In the genomic region with DNA sequence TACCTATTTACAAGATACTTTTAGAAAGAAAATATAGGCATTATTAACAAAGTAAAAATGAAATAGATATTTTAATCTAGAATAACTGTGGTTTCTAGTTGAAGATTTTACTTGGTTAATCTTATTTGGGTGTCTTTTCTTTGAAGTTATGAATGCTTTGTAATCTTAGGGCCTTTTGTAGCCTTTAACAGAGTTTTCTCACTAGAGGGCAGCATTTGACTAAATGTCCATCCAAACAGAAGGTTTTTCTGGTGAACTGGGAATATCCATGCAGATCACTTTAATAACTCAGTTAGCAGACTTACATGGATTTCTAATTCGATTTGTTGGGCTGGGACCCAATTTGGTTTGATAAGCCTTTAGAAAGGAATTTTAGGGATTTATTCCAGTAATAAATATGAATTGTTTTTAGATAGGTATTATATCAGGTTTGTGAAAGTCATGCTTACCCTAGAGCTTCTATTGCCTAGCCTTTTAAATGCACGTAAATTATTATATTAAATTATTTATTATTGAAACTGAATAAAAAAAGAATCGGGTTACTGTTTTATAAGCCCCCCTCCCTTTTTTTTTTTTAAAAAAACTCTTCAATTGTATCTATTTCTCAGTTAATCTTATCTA, we compare ENCODE assay signal across 9 cellular contexts.
DNase-seq lines count a peak whose midpoint lies in the region; ATAC-seq and TF ChIP-seq lines count a peak whose summit lies in the region.
"Had no signal": no experiment of that assay in that cellular context is flagged by ENCODE, and none has a peak within 500 bp of the region (broad histone marks: within the 10 kb centered on the region; RNA-seq: fewer than 3 reads in every experiment).

No MANE protein-coding gene starts in this region.

- peak; percentile 10 to 48 for DNase-seq in NOMO-1 (lab: John Stamatoyannopoulos, UW; ENCODE audit: unreplicated experiment in 2 of 2)
- no peak for DNase-seq in NOMO-1 treated with dmso at 0.1 percent for 144 hours (lab: John Stamatoyannopoulos, UW; ENCODE audit: unreplicated experiment)
- peak; percentile 74 for DNase-seq in NCI-H1092 treated with DMSO at 0.1 percent for 48 hours (lab: John Stamatoyannopoulos, UW)
- DNase-seq in SK-N-MC (ENCODE audit: low read depth, low spot score), result peak; percentile 82
- peak; percentile 49 for DNase-seq in fibroblast of villous mesenchyme (ENCODE audit: low read depth)
- DNase-seq in stomach, result no peak
- DNase-seq in stimulated activated CD4-positive, alpha-beta T cell treated with anti-CD3 and anti-CD28 coated beads, Interleukin-12 subunit alpha, Interleukin-12 subunit beta, amount 100 ng/mL, for 4 hours, result no peak

- H3K4me3 ChIP-seq in SK-N-MC (no peak overlapping the region), fibroblast of villous mesenchyme (ENCODE audit: low read depth, low read length) (no peak overlapping the region), stomach (no peak overlapping the region)
- H3K4me3 ChIP-seq: BLaER1 treated with 17β-estradiol and CSF1 and Interleukin-3, amounts not matched to agents 10 nM and 100 nM had no signal

- H3K27me3 ChIP-seq in stomach, result peaks cover 0 to 5% (median 0%) of the 10 kb centered on the region in 3 donors
- H3K27me3 ChIP-seq: BLaER1 treated with 17β-estradiol and CSF1 and Interleukin-3, amounts not matched to agents 10 nM and 100 nM had no signal

- 20 to 23% (median 22%) methylated on average over 3 of the region's 3 CpGs for WGBS in stomach, 5 donors

- TF ChIP-seq POLR2A in stomach (IDR thresholded peaks at IDR 0.05), result no peak

- no peaks in the 10 kb centered on the region for H3K4me1 ChIP-seq in stomach
- H3K4me1 ChIP-seq: BLaER1 treated with 17β-estradiol and CSF1 and Interleukin-3, amounts not matched to agents 10 nM and 100 nM had no signal

- H3K9ac ChIP-seq in SK-N-MC (ENCODE audit: insufficient read length), result peak overlapping the region; percentile 30
- H3K9ac ChIP-seq: BLaER1 treated with 17β-estradiol and CSF1 and Interleukin-3, amounts not matched to agents 10 nM and 100 nM had no signal

- no peaks in the 10 kb centered on the region for H3K9me3 ChIP-seq in SK-N-MC (ENCODE audit: low read depth, low read length)
- H3K9me3 ChIP-seq in stomach, result no peaks in the 10 kb centered on the region

- no peak for ATAC-seq in GM21786 (IDR thresholded peaks at IDR 0.05; ENCODE audit: unreplicated experiment)

- H3K36me3 ChIP-seq in SK-N-MC (ENCODE audit: insufficient read depth, low read length), result no peaks in the 10 kb centered on the region
- H3K36me3 ChIP-seq in stomach, result no peaks in the 10 kb centered on the region
- H3K36me3 ChIP-seq: BLaER1 treated with 17β-estradiol and CSF1 and Interleukin-3, amounts not matched to agents 10 nM and 100 nM had no signal

- TF ChIP-seq CTCF in fibroblast of villous mesenchyme (IDR thresholded peaks at IDR 0.05; ENCODE audit: insufficient read depth, low read depth, low read length) (peak; percentile 69), stomach (IDR thresholded peaks at IDR 0.05) (peak in 5 of 7 experiments; percentile 18 to 35 (median 28))

- H3K27ac ChIP-seq in SK-N-MC, result peak overlapping the region; percentile 12; the same call in 1 of the 2 replicates
- no peak overlapping the region for H3K27ac ChIP-seq in stomach
- H3K27ac ChIP-seq: BLaER1 treated with 17β-estradiol and CSF1 and Interleukin-3, amounts not matched to agents 10 nM and 100 nM had no signal

- intact Hi-C loops in stomach (cut with DNase I; ENCODE audit: low total_unique reads), result no loop called here

- no peak for TF ChIP-seq EP300 in stomach (IDR thresholded peaks at IDR 0.05)

Comparison
In these comparisons a context has a peak if more than half of its experiments do, and no peak if none do; other contexts are left out.
1. DNase-seq: peak in NOMO-1 (2 of 2), NCI-H1092 treated with DMSO at 0.1 percent for 48 hours (single experiment), SK-N-MC (single experiment) and fibroblast of villous mesenchyme (single experiment); none in NOMO-1 treated with dmso at 0.1 percent for 144 hours (single experiment), stomach (single experiment) and stimulated activated CD4-positive, alpha-beta T cell treated with anti-CD3 and anti-CD28 coated beads, Interleukin-12 subunit alpha, Interleukin-12 subunit beta, amount 100 ng/mL, for 4 hours (single experiment).